In genomic region chr17:27457405-27457730, GRCh38 we compare ENCODE assay signal across 9 cellular contexts. TPM values are rescaled to one million over a fixed set of nuclear protein-coding genes. Genes with fewer than 3 reads are reported as not detected.
DNase-seq lines count a peak whose midpoint lies in the region; ATAC-seq, FAIRE-seq and TF ChIP-seq lines count a peak whose summit lies in the region.
"Had no signal": no experiment of that assay in that cellular context is flagged by ENCODE, and none has a peak within 500 bp of the region (broad histone marks: within the 10 kb centered on the region; RNA-seq: fewer than 3 reads in every experiment).

No MANE protein-coding gene starts in this region.

- H3K9me3 ChIP-seq in HEK293 (ENCODE audit: control insufficient read depth, insufficient read depth, low read depth, low read length) = no peaks in the 10 kb centered on the region
- H3K9me3 ChIP-seq in small intestine (ENCODE audit: control insufficient read depth, low read depth) = no peaks in the 10 kb centered on the region

- H3K4me1 Mint-ChIP-seq in activated CD8-positive, alpha-beta T cell treated with anti-CD3 and anti-CD28 coated beads for 36 hours (ENCODE audit: low read depth) = peaks cover 46% of the 10 kb centered on the region

- WGBS in small intestine, 3 donors = 9 to 12% (median 9%) methylated on average over 7 of the region's 7 CpGs

- peak overlapping the region; percentile 94 for H3K4me3 Mint-ChIP-seq in activated CD8-positive, alpha-beta T cell treated with anti-CD3 and anti-CD28 coated beads for 36 hours

- H3K4me3 ChIP-seq in HEK293 (ENCODE audit: low read depth, low read length) (peak overlapping the region; percentile 70), iPS-11a (ENCODE audit: low read depth, low read length) (peak overlapping the region; percentile 81), small intestine (ENCODE audit: low read depth in 1 of 2, low read length in 2 of 2) (peak overlapping the region; percentile 24 to 67)

- ATAC-seq in activated CD8-positive, alpha-beta T cell treated with anti-CD3 and anti-CD28 coated beads for 36 hours = no peak

- no peaks in the 10 kb centered on the region for H3K27me3 ChIP-seq in small intestine (ENCODE audit: control insufficient read depth in 2 of 2, insufficient read depth in 2 of 2, low read length in 2 of 2)

- POLR2A ChIA-PET in HEK293 (lab: Yijun Ruan, JAX) = interaction anchor here (0.5 to 1.9 kb wide), 7 partner anchors 11 to 598 kb away, joined by 3 to 9 read pairs (median 5); no protein-coding TSS in a partner anchor
- POLR2A ChIA-PET in activated CD8-positive, alpha-beta T cell treated with anti-CD3 and anti-CD28 coated beads for 36 hours (lab: Charles Lee) = interaction anchor here (1.0 to 7.8 kb wide), 7 partner anchors 8 to 140 kb away, joined by 3 to 83 read pairs (median 4); no protein-coding TSS in a partner anchor

- H3K36me3 ChIP-seq in HEK293 (ENCODE audit: control insufficient read depth in 2 of 2, insufficient read depth in 1 of 2, low read length in 2 of 2) (no peaks in the 10 kb centered on the region), small intestine (ENCODE audit: control insufficient read depth in 2 of 2, insufficient read depth in 2 of 2, low read length in 2 of 2) (no peaks in the 10 kb centered on the region)

- peaks cover 3% of the 10 kb centered on the region for H3K27me3 Mint-ChIP-seq in activated CD8-positive, alpha-beta T cell treated with anti-CD3 and anti-CD28 coated beads for 36 hours

- peaks cover 6% of the 10 kb centered on the region for H3K36me3 Mint-ChIP-seq in activated CD8-positive, alpha-beta T cell treated with anti-CD3 and anti-CD28 coated beads for 36 hours (ENCODE audit: low read depth)

- no peak for FAIRE-seq in small intestine (lab: Jason Lieb, UNC)

- CTCF ChIA-PET in HEK293 (lab: Yijun Ruan, JAX) = interaction anchor here (0.7 to 5.9 kb wide), 8 partner anchors 14 to 220 kb away, joined by 3 to 40 read pairs (median 6); no protein-coding TSS in a partner anchor
- CTCF ChIA-PET in activated CD8-positive, alpha-beta T cell treated with anti-CD3 and anti-CD28 coated beads for 36 hours (lab: Charles Lee) = interaction anchor here (1.2 to 5.6 kb wide), 7 partner anchors 8 to 144 kb away, joined by 4 to 40 read pairs (median 5); no protein-coding TSS in a partner anchor

- H3K27ac Mint-ChIP-seq in activated CD8-positive, alpha-beta T cell treated with anti-CD3 and anti-CD28 coated beads for 36 hours = peak overlapping the region; percentile 85

- TF ChIP-seq CTCF in HEK293 (tag by site-specific recombination; IDR thresholded peaks at IDR 0.05) = no peak
- no peak for TF ChIP-seq CTCF in activated CD8-positive, alpha-beta T cell treated with anti-CD3 and anti-CD28 coated beads for 36 hours (IDR thresholded peaks at IDR 0.05)

- H3K4me1 ChIP-seq in HEK293 (ENCODE audit: control insufficient read depth, insufficient read depth, low read length) = peaks cover 15% of the 10 kb centered on the region
- peaks cover 0 to 5% of the 10 kb centered on the region in 2 donors for H3K4me1 ChIP-seq in small intestine (ENCODE audit: control insufficient read depth in 2 of 2, insufficient read depth in 1 of 2, low read depth in 1 of 2, low read length in 1 of 2)

- no peaks in the 10 kb centered on the region for H3K9me3 Mint-ChIP-seq in activated CD8-positive, alpha-beta T cell treated with anti-CD3 and anti-CD28 coated beads for 36 hours

- intact Hi-C loops in activated CD8-positive, alpha-beta T cell treated with anti-CD3 and anti-CD28 coated beads for 36 hours (cut with micrococcal nuclease) = loop anchor here (5.0 to 10.0 kb wide), 2 partner anchors 103 to 140 kb away; no protein-coding TSS in a partner anchor

- H3K27ac ChIP-seq in HEK293 (ENCODE audit: extremely low read depth, low read depth, low read length) (peak overlapping the region; percentile 54; the same call in 1 of the 2 replicates), small intestine (ENCODE audit: low read depth in 1 of 2, low read length in 1 of 2) (no peak overlapping the region)

- DNase-seq in activated CD8-positive, alpha-beta T cell treated with anti-CD3 and anti-CD28 coated beads for 36 hours = no peak
- DNase-seq in small intestine = no peak
- DNase-seq in NCI-H2029 treated with DMSO at 0.1 percent for 48 hours (lab: John Stamatoyannopoulos, UW) = no peak
- no peak for DNase-seq in NOMO-1 treated with DMSO at 0.1 percent for 48 hours (lab: John Stamatoyannopoulos, UW; ENCODE audit: unreplicated experiment)
- DNase-seq in GOT3 (lab: John Stamatoyannopoulos, UW) = no peak
- DNase-seq in stimulated activated naive CD4-positive, alpha-beta T cell (lab: John Stamatoyannopoulos, UW) = no peak
- DNase-seq: activated CD4-positive, alpha-beta T cell treated with anti-CD3 and anti-CD28 coated beads for 1 hour had no signal

TF ChIP-seq in HEK293, 187 proteins besides CTCF, POLR2A, EP300 and RAD21:
- TF ChIP-seq HOXD13 (CRISPR knock-in tag; IDR thresholded peaks at IDR 0.05; ENCODE audit: borderline replicate concordance) (0 out of 2 replicates have a peak, but pooled peaks have one; percentile 5), ZFP69B (tag by site-specific recombination; IDR thresholded peaks at IDR 0.05) (no peak), ZFP41 (tag by site-specific recombination; IDR thresholded peaks at IDR 0.05; ENCODE audit: borderline replicate concordance) (no peak)

RNA-seq across cellular contexts. Expression of gene KSR1, which starts 1.1 kb away (rescaled TPM):
- 10 to 100 TPM; 53.9 to 58.2 TPM for total RNA-seq in activated CD8-positive, alpha-beta T cell treated with anti-CD3 and anti-CD28 coated beads for 36 hours
- polyA plus RNA-seq in small intestine = 10 to 100 TPM in 2 of 3 donors, 1 to 10 TPM in 1; 8.6 to 13.0 (median 12.8) TPM
